In the genomic region with DNA sequence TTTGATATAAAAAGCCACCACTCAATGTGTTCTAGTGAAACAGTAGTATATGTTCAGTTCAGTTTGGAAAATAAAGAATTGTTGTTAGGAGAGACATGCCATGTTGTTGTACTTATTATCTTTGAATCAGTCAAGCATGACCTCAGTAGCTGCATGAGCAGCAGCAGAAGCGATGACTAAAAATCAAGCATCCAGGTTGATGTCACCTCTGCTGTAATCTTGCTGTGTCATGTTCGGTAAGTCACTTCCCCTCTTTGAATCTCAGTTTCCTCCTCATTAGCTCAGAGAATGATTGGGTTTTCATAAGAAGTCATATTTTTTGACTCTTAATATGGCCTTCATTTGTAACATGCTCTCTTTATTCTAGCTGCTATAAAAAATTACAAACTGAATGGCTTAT, we compare ENCODE assay signal across 11 cellular contexts.
DNase-seq lines count a peak whose midpoint lies in the region; ATAC-seq and TF ChIP-seq lines count a peak whose summit lies in the region.
"Had no signal": no experiment of that assay in that cellular context is flagged by ENCODE, and none has a peak within 500 bp of the region (broad histone marks: within the 10 kb centered on the region; RNA-seq: fewer than 3 reads in every experiment).

No MANE protein-coding gene starts in this region.

- H3K27me3 ChIP-seq in upper lobe of left lung: no peaks in the 10 kb centered on the region

- peak; percentile 65 for DNase-seq in ELR (ENCODE audit: low read depth)
- DNase-seq in KBM-7: peak; percentile 31
- DNase-seq in fibroblast of the aortic adventitia (ENCODE audit: low read depth): peak; percentile 14
- DNase-seq in substantia nigra (lab: John Stamatoyannopoulos, UW): no peak
- no peak for DNase-seq in NCI-H82 treated with DMSO at 0.1 percent for 48 hours (lab: John Stamatoyannopoulos, UW; ENCODE audit: unreplicated experiment)
- no peak for DNase-seq in upper lobe of left lung
- DNase-seq: activated T-cell treated with anti-CD3 and anti-CD28 coated beads, Interleukin-2, amount 50 U/mL, for 24 hours; DMS79 treated with DMSO at 0.1 percent for 48 hours; mucosa of descending colon had no signal

- TF ChIP-seq CTCF in fibroblast of the aortic adventitia (IDR thresholded peaks at IDR 0.05; ENCODE audit: insufficient read depth, low read length): no peak
- TF ChIP-seq CTCF in upper lobe of left lung (IDR thresholded peaks at IDR 0.05): no peak

- no peaks in the 10 kb centered on the region for H3K9me3 ChIP-seq in upper lobe of left lung
- H3K9me3 ChIP-seq: mucosa of descending colon had no signal

- TF ChIP-seq EP300 in upper lobe of left lung (IDR thresholded peaks at IDR 0.05): no peak

- H3K4me3 ChIP-seq in fibroblast of the aortic adventitia (ENCODE audit: low read depth, low read length) (no peak overlapping the region), upper lobe of left lung (no peak overlapping the region)
- H3K4me3 ChIP-seq: mucosa of descending colon had no signal

- 83 to 94% methylated on average over 2 of the region's 2 CpGs for WGBS in upper lobe of left lung, 2 donors

- TF ChIP-seq POLR2A in upper lobe of left lung (IDR thresholded peaks at IDR 0.05): no peak

- H3K4me1 ChIP-seq in upper lobe of left lung: no peaks in the 10 kb centered on the region

- ATAC-seq in GM21423 (IDR thresholded peaks at IDR 0.05; ENCODE audit: unreplicated experiment) (peak; percentile 73), GM21723 (IDR thresholded peaks at IDR 0.05; ENCODE audit: unreplicated experiment) (no peak), upper lobe of left lung (ENCODE audit: low FRiP score in 2 of 2) (no peak)
- ATAC-seq: mucosa of descending colon had no signal

- no peaks in the 10 kb centered on the region for H3K36me3 ChIP-seq in upper lobe of left lung

- H3K27ac ChIP-seq in substantia nigra (ENCODE audit: low read depth, low read length, poor library complexity, severe bottlenecking): no peak overlapping the region
- no peak overlapping the region for H3K27ac ChIP-seq in upper lobe of left lung

- in situ Hi-C loops in KBM-7 (cut with MboI; ENCODE audit: low pct_unique_long_range_greater_than_20kb, low sequenced_read_pairs): no loop called here

Comparison
In these comparisons a context has a peak if more than half of its experiments do, and no peak if none do; other contexts are left out.
1. DNase-seq: peak in ELR (single experiment), KBM-7 (single experiment) and fibroblast of the aortic adventitia (single experiment); none in substantia nigra (0 of 49), NCI-H82 treated with DMSO at 0.1 percent for 48 hours (single experiment) and upper lobe of left lung (0 of 2).